ENCODE assay signal across 19 cellular contexts in genomic region chr4:1443688-1444172, GRCh38. TPM values are rescaled to one million over a fixed set of nuclear protein-coding genes. Genes with fewer than 3 reads are reported as not detected.
"Had no signal": no experiment of that assay in that cellular context is flagged by ENCODE, and none has a peak within 500 bp of the region (broad histone marks: within the 10 kb centered on the region; RNA-seq: fewer than 3 reads in every experiment).

No MANE protein-coding gene starts in this region.

RNA-seq across cellular contexts. Expression of gene NKX1-1, which starts 37.5 kb away (rescaled TPM):
- total RNA-seq: naive thymus-derived CD4-positive, alpha-beta T cell; natural killer cell; occipital lobe; osteoblast; pancreas; posterior vena cava; prostate gland; pulmonary artery endothelial cell; right cardiac atrium; right lobe of liver; smooth muscle cell; spleen; suprapubic skin; transverse colon; upper lobe of right lung; urinary bladder; uterus had no signal
- polyA plus RNA-seq: naive thymus-derived CD4-positive, alpha-beta T cell; neural cell; pancreas; right cardiac atrium; smooth muscle cell; spleen; thymus; urinary bladder had no signal
